14 cellular contexts compared by ENCODE assay signal in the genomic region with DNA sequence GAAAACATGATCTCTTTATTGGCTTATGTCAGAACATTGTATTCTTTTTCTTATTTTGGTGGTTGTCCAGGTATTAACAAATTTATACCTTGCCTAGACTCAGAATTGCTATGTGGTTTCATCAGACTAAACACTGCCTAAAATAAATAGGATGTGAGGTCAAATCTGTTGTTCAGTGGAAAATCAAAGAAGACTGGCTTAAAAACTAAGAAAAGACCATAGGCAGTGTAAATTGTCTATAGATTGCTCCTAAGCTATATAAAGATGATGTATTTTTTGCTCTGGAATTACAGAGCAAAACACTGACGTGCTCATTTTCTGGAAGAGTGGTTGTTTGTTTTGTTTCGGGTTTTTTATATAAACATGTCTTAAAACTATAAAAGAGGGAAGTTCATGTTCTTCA.
DNase-seq lines count a peak whose midpoint lies in the region; ATAC-seq, FAIRE-seq and TF ChIP-seq lines count a peak whose summit lies in the region.
"Had no signal": no experiment of that assay in that cellular context is flagged by ENCODE, and none has a peak within 500 bp of the region (broad histone marks: within the 10 kb centered on the region; RNA-seq: fewer than 3 reads in every experiment).

No MANE protein-coding gene starts in this region.

- TF ChIP-seq CTCF in GM23338 (conservative IDR thresholded peaks at IDR 0.05; ENCODE audit: low read depth in 2 of 2) = no peak
- no peak for TF ChIP-seq CTCF in gastroesophageal sphincter (IDR thresholded peaks at IDR 0.05)
- TF ChIP-seq CTCF in smooth muscle cell (IDR thresholded peaks at IDR 0.05; ENCODE audit: borderline replicate concordance, insufficient read depth, poor library complexity, severe bottlenecking) = no peak

- H3K27me3 Mint-ChIP-seq in GM23338 (ENCODE audit: insufficient read depth, low read depth, poor library complexity) = no peaks in the 10 kb centered on the region
- H3K27me3 Mint-ChIP-seq in activated T-helper 17 cell treated with anti-CD3 and anti-CD28 coated beads, Interleukin-2, amount 50 U/mL, for 72 hours = no peaks in the 10 kb centered on the region
- H3K27me3 Mint-ChIP-seq: stimulated activated naive CD8-positive, alpha-beta T cell treated with anti-CD3 and anti-CD28 coated beads, Interleukin-15, Interleukin-2, amounts not matched to agents 100 ng/mL and 50 ng/mL, for 24 hours had no signal

- no peak for FAIRE-seq in frontal cortex (lab: Jason Lieb, UNC)

- H3K9me2 ChIP-seq in GM23338 (ENCODE audit: insufficient read depth) = no peaks in the 10 kb centered on the region

- peaks cover 17% of the 10 kb centered on the region for H3K36me3 ChIP-seq in GM23338 (ENCODE audit: insufficient read depth)
- H3K36me3 ChIP-seq in gastroesophageal sphincter = peaks cover 0 to 33% of the 10 kb centered on the region in 2 donors
- no peaks in the 10 kb centered on the region for H3K36me3 ChIP-seq in smooth muscle cell (ENCODE audit: low read depth)

- H3K4me1 ChIP-seq in GM23338 (ENCODE audit: insufficient read depth) (peaks cover 8% of the 10 kb centered on the region), gastroesophageal sphincter (peaks cover 0 to 14% (median 0%) of the 10 kb centered on the region in 3 donors), smooth muscle cell (ENCODE audit: low read depth) (peaks cover 34% of the 10 kb centered on the region)

- no peaks in the 10 kb centered on the region for H3F3A ChIP-seq in GM23338 (replicated peaks; ENCODE audit: low read depth)
- H3F3A ChIP-seq in smooth muscle cell (ENCODE audit: low read depth) = peaks cover 34% of the 10 kb centered on the region

- peak overlapping the region; percentile 28; the same call in 1 of the 2 replicates for H3K27ac Mint-ChIP-seq in GM23338
- no peak overlapping the region for H3K27ac Mint-ChIP-seq in activated T-helper 17 cell treated with anti-CD3 and anti-CD28 coated beads, Interleukin-2, amount 50 U/mL, for 72 hours
- H3K27ac Mint-ChIP-seq: stimulated activated naive CD8-positive, alpha-beta T cell treated with anti-CD3 and anti-CD28 coated beads, Interleukin-15, Interleukin-2, amounts not matched to agents 100 ng/mL and 50 ng/mL, for 24 hours had no signal

- H3K79me2 ChIP-seq in GM23338 (replicated peaks; ENCODE audit: insufficient read depth) (no peaks in the 10 kb centered on the region), smooth muscle cell (ENCODE audit: low read depth) (no peaks in the 10 kb centered on the region)

- H3K4me3 Mint-ChIP-seq in GM23338 = no peak overlapping the region
- no peak overlapping the region for H3K4me3 Mint-ChIP-seq in activated T-helper 17 cell treated with anti-CD3 and anti-CD28 coated beads, Interleukin-2, amount 50 U/mL, for 72 hours
- H3K4me3 Mint-ChIP-seq: CD8-positive, alpha-beta memory T cell; stimulated activated naive CD8-positive, alpha-beta T cell treated with anti-CD3 and anti-CD28 coated beads, Interleukin-15, Interleukin-2, amounts not matched to agents 100 ng/mL and 50 ng/mL, for 24 hours had no signal

- H3K9me3 Mint-ChIP-seq in GM23338 = no peaks in the 10 kb centered on the region
- H3K9me3 Mint-ChIP-seq in activated T-helper 17 cell treated with anti-CD3 and anti-CD28 coated beads, Interleukin-2, amount 50 U/mL, for 72 hours = no peaks in the 10 kb centered on the region
- H3K9me3 Mint-ChIP-seq: CD8-positive, alpha-beta memory T cell; stimulated activated naive CD8-positive, alpha-beta T cell treated with anti-CD3 and anti-CD28 coated beads, Interleukin-15, Interleukin-2, amounts not matched to agents 100 ng/mL and 50 ng/mL, for 24 hours had no signal

- WGBS in gastroesophageal sphincter (ENCODE audit: low coverage in 1 of 2), 2 donors = 72 to 90% methylated on average over 2 of the region's 2 CpGs
- 23% methylated on average over 2 of the region's 2 CpGs for WGBS in smooth muscle cell (ENCODE audit: low lambda C conversion rate)

- H3K9ac ChIP-seq in smooth muscle cell (ENCODE audit: low read depth) = peak overlapping the region; percentile 84

- H3K4me2 ChIP-seq in GM23338 (no peak overlapping the region), smooth muscle cell (peak overlapping the region; percentile 58)

- no peak for TF ChIP-seq POLR2A in gastroesophageal sphincter (IDR thresholded peaks at IDR 0.05)

- ATAC-seq in GM23338 (no peak), gastroesophageal sphincter (no peak)
- ATAC-seq in activated T-helper 17 cell treated with anti-CD3 and anti-CD28 coated beads, Interleukin-2, amount 50 U/mL, for 72 hours (replicated peaks) = no peak

- H3K27me3 ChIP-seq in GM23338 (ENCODE audit: insufficient read depth) = no peaks in the 10 kb centered on the region
- no peaks in the 10 kb centered on the region for H3K27me3 ChIP-seq in gastroesophageal sphincter
- no peaks in the 10 kb centered on the region for H3K27me3 ChIP-seq in smooth muscle cell (ENCODE audit: low read depth)

- no peak overlapping the region for H2AFZ ChIP-seq in GM23338
- peak overlapping the region; percentile 12 for H2AFZ ChIP-seq in smooth muscle cell (ENCODE audit: low read depth)

- H3K27ac ChIP-seq in GM23338 (ENCODE audit: low read depth) (0 out of 2 replicates have a peak overlapping the region, but pooled peaks have one; percentile 45), angular gyrus (ENCODE audit: low read depth, low read length) (peak overlapping the region; percentile 67), gastroesophageal sphincter (peak overlapping the region; percentile 70 to 74 (median 72)), smooth muscle cell (ENCODE audit: low read depth) (peak overlapping the region; percentile 97)

- H4K20me1 ChIP-seq in GM23338 (replicated peaks; ENCODE audit: insufficient read depth) (0 out of 2 replicates have a peak, but pooled peaks cover 3% of the 10 kb centered on the region), smooth muscle cell (ENCODE audit: low read depth) (no peaks in the 10 kb centered on the region)

- TF ChIP-seq EP300 in gastroesophageal sphincter (IDR thresholded peaks at IDR 0.05) = no peak

- no peak for DNase-seq in GM23338 (ENCODE audit: low spot score)
- DNase-seq in smooth muscle cell (lab: John Stamatoyannopoulos, UW; ENCODE audit: unreplicated experiment) = no peak
- no peak for DNase-seq in frontal cortex (ENCODE audit: low spot score in 2 of 2)
- no peak for DNase-seq in hippocampal formation (lab: John Stamatoyannopoulos, UW)
- DNase-seq in NCI-H524 treated with DMSO at 0.1 percent for 48 hours (lab: John Stamatoyannopoulos, UW) = no peak
- DNase-seq: activated CD4-positive, alpha-beta T cell treated with anti-CD3 and anti-CD28 coated beads, Interleukin-2, amount 50 U/mL, for 48 hours; CD8-positive, alpha-beta memory T cell; NCI-H1048; NCI-H2171 treated with DMSO at 0.1 percent for 48 hours; T-helper 2 cell had no signal

- no peak overlapping the region for H3K4me3 ChIP-seq in GM23338
- H3K4me3 ChIP-seq in gastroesophageal sphincter = no peak overlapping the region
- no peak overlapping the region for H3K4me3 ChIP-seq in smooth muscle cell

- peaks cover 17% of the 10 kb centered on the region; the same call in 2 of the 3 replicates for H3K36me3 Mint-ChIP-seq in GM23338 (ENCODE audit: low read depth)
- H3K36me3 Mint-ChIP-seq in activated T-helper 17 cell treated with anti-CD3 and anti-CD28 coated beads, Interleukin-2, amount 50 U/mL, for 72 hours (ENCODE audit: low read depth) = no peaks in the 10 kb centered on the region
- H3K36me3 Mint-ChIP-seq: CD8-positive, alpha-beta memory T cell had no signal

- peaks cover 34% of the 10 kb centered on the region for H3K4me1 Mint-ChIP-seq in GM23338
- H3K4me1 Mint-ChIP-seq in activated T-helper 17 cell treated with anti-CD3 and anti-CD28 coated beads, Interleukin-2, amount 50 U/mL, for 72 hours = peaks cover 8% of the 10 kb centered on the region

- no peaks in the 10 kb centered on the region for H3K9me3 ChIP-seq in gastroesophageal sphincter
- H3K9me3 ChIP-seq in smooth muscle cell (replicated peaks; ENCODE audit: low read depth) = no peaks in the 10 kb centered on the region

TF ChIP-seq in GM23338, 12 proteins besides CTCF, POLR2A, EP300 and RAD21:
- TF ChIP-seq EZH2phosphoT487 (IDR thresholded peaks at IDR 0.05; ENCODE audit: unreplicated experiment) = no peak
- TF ChIP-seq ZNF114 (CRISPR knock-in tag; IDR thresholded peaks at IDR 0.05) = no peak
- no peak for TF ChIP-seq POLR2AphosphoS5 (IDR thresholded peaks at IDR 0.05; ENCODE audit: low read depth)
- TF ChIP-seq NANOG (IDR thresholded peaks at IDR 0.05; ENCODE audit: borderline replicate concordance) = no peak
- no peak for TF ChIP-seq ZNF331 (CRISPR knock-in tag; IDR thresholded peaks at IDR 0.05; ENCODE audit: low read depth)

Comparison
In these comparisons a context has a peak if more than half of its experiments do, and no peak if none do; other contexts are left out.
1. H3K27ac ChIP-seq: peak in every context shown above with its lines; median percentile 97 in smooth muscle cell; 72 in gastroesophageal sphincter; 67 in angular gyrus; 45 in GM23338.